In genomic region chr16:10738231-10739077, GRCh38 we compare ENCODE assay signal across 8 cellular contexts. TPM values are rescaled to one million over a fixed set of nuclear protein-coding genes. Genes with fewer than 3 reads are reported as not detected.
DNase-seq lines count a peak whose midpoint lies in the region; ATAC-seq and TF ChIP-seq lines count a peak whose summit lies in the region.

No MANE protein-coding gene starts in this region.

- no peaks in the 10 kb centered on the region for H3K9me3 ChIP-seq in Karpas-422 (ENCODE audit: low read length)
- H3K9me3 ChIP-seq in trophoblast cell (ENCODE audit: insufficient read depth, low read depth, low read length), result peaks cover 2% of the 10 kb centered on the region

- H3K9me2 ChIP-seq in Karpas-422 (replicated peaks; ENCODE audit: insufficient read depth, low read length), result no peaks in the 10 kb centered on the region

- peak overlapping the region; percentile 18 for H2AK5ac ChIP-seq in trophoblast cell (ENCODE audit: low read length)

- CTCF ChIA-PET in activated CD8-positive, alpha-beta T cell treated with anti-CD3 and anti-CD28 coated beads for 36 hours (lab: Charles Lee), result interaction anchor here (1.2 to 6.8 kb wide), 6 partner anchors 18 to 234 kb away, joined by 3 to 74 read pairs (median 14); no protein-coding TSS in a partner anchor

- H2BK5ac ChIP-seq in trophoblast cell (ENCODE audit: low read depth, low read length, poor library complexity), result no peak overlapping the region

- H3K27me3 Mint-ChIP-seq in activated CD8-positive, alpha-beta T cell treated with anti-CD3 and anti-CD28 coated beads for 36 hours, result no peaks in the 10 kb centered on the region

- H3K4me3 ChIP-seq in Karpas-422 (ENCODE audit: low read length) (peak overlapping the region; percentile 56; the same call in 1 of the 2 replicates), fibroblast of pulmonary artery (replicated peaks; ENCODE audit: low read depth, low read length) (no peak overlapping the region), trophoblast cell (ENCODE audit: low read depth, low read length) (no peak overlapping the region)

- H4K8ac ChIP-seq in trophoblast cell (ENCODE audit: low read depth, low read length), result no peak overlapping the region

- H4K91ac ChIP-seq in trophoblast cell (ENCODE audit: low read depth, low read length), result peak overlapping the region; percentile 0

- H3K27me3 ChIP-seq in Karpas-422 (ENCODE audit: low read length) (no peaks in the 10 kb centered on the region), trophoblast cell (ENCODE audit: insufficient read depth, low read length) (no peaks in the 10 kb centered on the region)

- in situ Hi-C loops in GM13977 (cut with MboI; ENCODE audit: low pct_unique_long_range_greater_than_20kb, low sequenced_read_pairs, unreplicated experiment), result loop anchor here (5.0 to 10.0 kb wide), 2 partner anchors 221 to 484 kb away; no protein-coding TSS in a partner anchor

- peak overlapping the region; percentile 60 for H3K23ac ChIP-seq in trophoblast cell (ENCODE audit: low read length)

- H3K27ac Mint-ChIP-seq in activated CD8-positive, alpha-beta T cell treated with anti-CD3 and anti-CD28 coated beads for 36 hours, result no peak overlapping the region

- H3K4ac ChIP-seq in trophoblast cell (ENCODE audit: low read depth, low read length), result no peak overlapping the region

- ATAC-seq in GM21786 (IDR thresholded peaks at IDR 0.05; ENCODE audit: unreplicated experiment), result peak; percentile 77
- peak; percentile 51 for ATAC-seq in activated CD8-positive, alpha-beta T cell treated with anti-CD3 and anti-CD28 coated beads for 36 hours

- DNase-seq in GM13977 (ENCODE audit: low spot score) (peak; percentile 69), Karpas-422 (peak; percentile 59), fibroblast of pulmonary artery (ENCODE audit: low read depth) (peak; percentile 68), trophoblast cell (peak; percentile 84 to 91), NCI-H128 (lab: John Stamatoyannopoulos, UW; ENCODE audit: unreplicated experiment) (no peak), COR-L47 (lab: John Stamatoyannopoulos, UW) (no peak)
- peak; percentile 78 for DNase-seq in activated CD8-positive, alpha-beta T cell treated with anti-CD3 and anti-CD28 coated beads for 36 hours

- no peaks in the 10 kb centered on the region for H4K20me1 ChIP-seq in Karpas-422 (ENCODE audit: insufficient read depth, low read depth, low read length)

- no peak overlapping the region for H4K12ac ChIP-seq in trophoblast cell (ENCODE audit: low read depth, low read length)

- POLR2A ChIA-PET in activated CD8-positive, alpha-beta T cell treated with anti-CD3 and anti-CD28 coated beads for 36 hours (lab: Charles Lee), result no interaction called here

- H3K27ac ChIP-seq in Karpas-422 (ENCODE audit: low read length), result peak overlapping the region; percentile 82
- peak overlapping the region; percentile 23 for H3K27ac ChIP-seq in trophoblast cell (ENCODE audit: low read depth, low read length)

- no peak overlapping the region for H2BK120ac ChIP-seq in trophoblast cell (ENCODE audit: insufficient read depth, low read length, poor library complexity)

- no peak overlapping the region for H3K14ac ChIP-seq in trophoblast cell (ENCODE audit: low read length)

- H2BK12ac ChIP-seq in trophoblast cell (ENCODE audit: low read length), result peak overlapping the region; percentile 5

- H3K4me2 ChIP-seq in Karpas-422 (ENCODE audit: low read depth, low read length, poor library complexity, severe bottlenecking), result peak overlapping the region; percentile 69
- no peak overlapping the region for H3K4me2 ChIP-seq in trophoblast cell (ENCODE audit: low read length)

- H3K79me2 ChIP-seq in Karpas-422 (ENCODE audit: low read length), result no peaks in the 10 kb centered on the region
- H3K79me2 ChIP-seq in trophoblast cell (ENCODE audit: control insufficient read depth, insufficient read depth, low read length, poor library complexity), result no peaks in the 10 kb centered on the region

- TF ChIP-seq CTCF in GM13977 (IDR thresholded peaks at IDR 0.05; ENCODE audit: extremely low read depth, insufficient read depth, missing control alignments) (no peak), fibroblast of pulmonary artery (IDR thresholded peaks at IDR 0.05; ENCODE audit: low read length, missing control alignments) (no peak)
- no peak for TF ChIP-seq CTCF in activated CD8-positive, alpha-beta T cell treated with anti-CD3 and anti-CD28 coated beads for 36 hours (IDR thresholded peaks at IDR 0.05)

- WGBS in trophoblast cell (ENCODE audit: extremely low coverage, insufficient coverage, insufficient read length), result no CpG with 5 or more reads among the region's 12 CpGs

- H3K36me3 ChIP-seq in Karpas-422 (ENCODE audit: insufficient read depth, low read length) (no peaks in the 10 kb centered on the region), trophoblast cell (ENCODE audit: control insufficient read depth in 1 of 2, insufficient read depth in 2 of 2, low read length in 2 of 2) (no peaks in the 10 kb centered on the region)

- intact Hi-C loops in activated CD8-positive, alpha-beta T cell treated with anti-CD3 and anti-CD28 coated beads for 36 hours (cut with micrococcal nuclease), result loop anchor here (10.0 kb wide), 1 partner anchor 74 kb away; no protein-coding TSS in a partner anchor

- H3K9ac ChIP-seq in Karpas-422 (ENCODE audit: low read length) (peak overlapping the region; percentile 57), trophoblast cell (ENCODE audit: low read length) (peak overlapping the region; percentile 74)

- no peaks in the 10 kb centered on the region for H3K9me3 Mint-ChIP-seq in activated CD8-positive, alpha-beta T cell treated with anti-CD3 and anti-CD28 coated beads for 36 hours

- peaks cover 4% of the 10 kb centered on the region for H3K79me1 ChIP-seq in trophoblast cell (ENCODE audit: low read length)

- peaks cover 38% of the 10 kb centered on the region for H3K4me1 Mint-ChIP-seq in activated CD8-positive, alpha-beta T cell treated with anti-CD3 and anti-CD28 coated beads for 36 hours (ENCODE audit: low read depth)

- H2AFZ ChIP-seq in Karpas-422 (ENCODE audit: low read length) (peak overlapping the region; percentile 81), trophoblast cell (ENCODE audit: insufficient read depth, low read length, poor library complexity) (no peak overlapping the region)

- peak overlapping the region; percentile 4 for H3K18ac ChIP-seq in trophoblast cell (ENCODE audit: low read length)

- H3K4me1 ChIP-seq in Karpas-422 (ENCODE audit: low read length) (peaks cover 46% of the 10 kb centered on the region), trophoblast cell (ENCODE audit: control insufficient read depth in 1 of 2, insufficient read depth in 2 of 2, low read length in 2 of 2) (peaks cover 5 to 6% of the 10 kb centered on the region in 2 experiments)

- no peaks in the 10 kb centered on the region for H3K36me3 Mint-ChIP-seq in activated CD8-positive, alpha-beta T cell treated with anti-CD3 and anti-CD28 coated beads for 36 hours (ENCODE audit: low read depth)

- H3K4me3 Mint-ChIP-seq in activated CD8-positive, alpha-beta T cell treated with anti-CD3 and anti-CD28 coated beads for 36 hours, result no peak overlapping the region

RNA-seq across cellular contexts. Expression of gene NUBP1, which starts 5.2 kb away (rescaled TPM):
- total RNA-seq in Karpas-422 (2014; rRNA removed; shearing (Covaris generic); ENCODE audit: low replicate concordance), result 17.7 and 23.1 TPM in 2 replicates
- 10 to 100 TPM; 22.8 to 23.1 TPM for total RNA-seq in activated CD8-positive, alpha-beta T cell treated with anti-CD3 and anti-CD28 coated beads for 36 hours
- 16.1 and 16.4 TPM in 2 replicates for polyA plus RNA-seq in trophoblast cell (2013)

RNA-seq across cellular contexts. Expression of gene TEKT5, which starts 43.7 kb away (rescaled TPM):
- 1.6 and 2.6 TPM in 2 replicates for total RNA-seq in Karpas-422 (2014; rRNA removed; shearing (Covaris generic); ENCODE audit: low replicate concordance)
- under 1 TPM; 0.16 to 0.43 TPM for total RNA-seq in activated CD8-positive, alpha-beta T cell treated with anti-CD3 and anti-CD28 coated beads for 36 hours
- polyA plus RNA-seq in trophoblast cell (2013), result 0.10 and 0.21 TPM in 2 replicates

Comparison
In these comparisons a context has a peak if more than half of its experiments do, and no peak if none do; other contexts are left out.
1. DNase-seq: peak in GM13977 (single experiment), Karpas-422 (single experiment), activated CD8-positive, alpha-beta T cell treated with anti-CD3 and anti-CD28 coated beads for 36 hours (single experiment), fibroblast of pulmonary artery (single experiment) and trophoblast cell (2 of 2); none in NCI-H128 (single experiment) and COR-L47 (single experiment).